2 cellular contexts compared by ENCODE assay signal in the genomic region with DNA sequence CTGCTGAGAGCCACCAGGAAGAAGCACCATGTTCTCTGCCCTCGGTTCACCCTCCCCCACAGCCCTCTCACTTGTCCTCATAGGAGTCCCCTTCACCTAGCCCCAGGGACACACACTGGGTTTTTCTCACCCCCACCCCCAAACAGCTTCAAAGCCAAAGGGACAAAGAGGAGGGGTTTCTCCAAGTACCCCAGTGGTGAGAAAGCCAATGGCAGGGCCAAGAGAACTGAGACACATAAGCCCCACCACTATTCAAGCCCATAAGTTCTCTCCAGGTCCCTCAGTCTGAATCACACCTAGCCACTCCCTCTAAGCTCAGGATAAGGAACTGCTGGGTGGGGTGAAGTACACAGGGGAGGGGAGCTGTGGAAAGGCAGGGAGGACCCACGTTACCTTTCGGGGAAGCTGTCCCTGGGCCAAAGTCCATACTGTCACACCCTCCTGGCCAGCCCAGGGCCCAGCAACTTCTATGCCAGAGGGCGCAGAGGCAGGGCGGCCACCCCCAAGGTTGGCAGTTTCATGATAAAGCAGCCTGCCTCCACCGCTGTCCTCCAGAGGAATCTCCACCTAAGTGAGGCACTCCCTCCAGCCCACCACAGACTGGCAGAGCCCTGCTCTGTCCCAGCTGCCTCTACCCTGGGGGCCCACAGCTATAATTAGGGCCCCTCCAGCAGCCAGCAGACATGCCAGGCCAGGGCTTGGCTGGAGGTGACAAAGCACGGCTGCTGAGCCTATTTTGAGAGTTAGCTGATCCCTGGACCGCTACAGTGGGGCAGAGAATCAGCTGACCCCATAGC.
TF ChIP-seq lines count a peak whose summit lies in the region.

No MANE protein-coding gene starts in this region.

TF ChIP-seq in liver, 16 proteins besides CTCF, POLR2A, EP300 and RAD21:
- TF ChIP-seq RXRA (IDR thresholded peaks at IDR 0.05) = peak; percentile 34 to 44
- TF ChIP-seq, protein P1, sequence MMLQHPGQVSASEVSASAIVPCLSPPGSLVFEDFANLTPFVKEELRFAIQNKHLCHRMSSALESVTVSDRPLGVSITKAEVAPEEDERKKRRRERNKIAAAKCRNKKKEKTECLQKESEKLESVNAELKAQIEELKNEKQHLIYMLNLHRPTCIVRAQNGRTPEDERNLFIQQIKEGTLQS (IDR thresholded peaks at IDR 0.05) = no peak
- peak; percentile 61 for TF ChIP-seq HNF4G (IDR thresholded peaks at IDR 0.05)
- TF ChIP-seq FOXA1 (IDR thresholded peaks at IDR 0.05) = no peak
- no peak for TF ChIP-seq JUND (IDR thresholded peaks at IDR 0.05)
- TF ChIP-seq, protein P2, sequence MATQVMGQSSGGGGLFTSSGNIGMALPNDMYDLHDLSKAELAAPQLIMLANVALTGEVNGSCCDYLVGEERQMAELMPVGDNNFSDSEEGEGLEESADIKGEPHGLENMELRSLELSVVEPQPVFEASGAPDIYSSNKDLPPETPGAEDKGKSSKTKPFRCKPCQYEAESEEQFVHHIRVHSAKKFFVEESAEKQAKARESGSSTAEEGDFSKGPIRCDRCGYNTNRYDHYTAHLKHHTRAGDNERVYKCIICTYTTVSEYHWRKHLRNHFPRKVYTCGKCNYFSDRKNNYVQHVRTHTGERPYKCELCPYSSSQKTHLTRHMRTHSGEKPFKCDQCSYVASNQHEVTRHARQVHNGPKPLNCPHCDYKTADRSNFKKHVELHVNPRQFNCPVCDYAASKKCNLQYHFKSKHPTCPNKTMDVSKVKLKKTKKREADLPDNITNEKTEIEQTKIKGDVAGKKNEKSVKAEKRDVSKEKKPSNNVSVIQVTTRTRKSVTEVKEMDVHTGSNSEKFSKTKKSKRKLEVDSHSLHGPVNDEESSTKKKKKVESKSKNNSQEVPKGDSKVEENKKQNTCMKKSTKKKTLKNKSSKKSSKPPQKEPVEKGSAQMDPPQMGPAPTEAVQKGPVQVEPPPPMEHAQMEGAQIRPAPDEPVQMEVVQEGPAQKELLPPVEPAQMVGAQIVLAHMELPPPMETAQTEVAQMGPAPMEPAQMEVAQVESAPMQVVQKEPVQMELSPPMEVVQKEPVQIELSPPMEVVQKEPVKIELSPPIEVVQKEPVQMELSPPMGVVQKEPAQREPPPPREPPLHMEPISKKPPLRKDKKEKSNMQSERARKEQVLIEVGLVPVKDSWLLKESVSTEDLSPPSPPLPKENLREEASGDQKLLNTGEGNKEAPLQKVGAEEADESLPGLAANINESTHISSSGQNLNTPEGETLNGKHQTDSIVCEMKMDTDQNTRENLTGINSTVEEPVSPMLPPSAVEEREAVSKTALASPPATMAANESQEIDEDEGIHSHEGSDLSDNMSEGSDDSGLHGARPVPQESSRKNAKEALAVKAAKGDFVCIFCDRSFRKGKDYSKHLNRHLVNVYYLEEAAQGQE (IDR thresholded peaks at IDR 0.05) = no peak
- no peak for TF ChIP-seq EGR1 (IDR thresholded peaks at IDR 0.05; ENCODE audit: low read depth in 2 of 2)
- TF ChIP-seq, protein P3, sequence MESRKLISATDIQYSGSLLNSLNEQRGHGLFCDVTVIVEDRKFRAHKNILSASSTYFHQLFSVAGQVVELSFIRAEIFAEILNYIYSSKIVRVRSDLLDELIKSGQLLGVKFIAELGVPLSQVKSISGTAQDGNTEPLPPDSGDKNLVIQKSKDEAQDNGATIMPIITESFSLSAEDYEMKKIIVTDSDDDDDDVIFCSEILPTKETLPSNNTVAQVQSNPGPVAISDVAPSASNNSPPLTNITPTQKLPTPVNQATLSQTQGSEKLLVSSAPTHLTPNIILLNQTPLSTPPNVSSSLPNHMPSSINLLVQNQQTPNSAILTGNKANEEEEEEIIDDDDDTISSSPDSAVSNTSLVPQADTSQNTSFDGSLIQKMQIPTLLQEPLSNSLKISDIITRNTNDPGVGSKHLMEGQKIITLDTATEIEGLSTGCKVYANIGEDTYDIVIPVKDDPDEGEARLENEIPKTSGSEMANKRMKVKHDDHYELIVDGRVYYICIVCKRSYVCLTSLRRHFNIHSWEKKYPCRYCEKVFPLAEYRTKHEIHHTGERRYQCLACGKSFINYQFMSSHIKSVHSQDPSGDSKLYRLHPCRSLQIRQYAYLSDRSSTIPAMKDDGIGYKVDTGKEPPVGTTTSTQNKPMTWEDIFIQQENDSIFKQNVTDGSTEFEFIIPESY (IDR thresholded peaks at IDR 0.05) = no peak
- peak; percentile 72 to 82 for TF ChIP-seq HNF4A (conservative IDR thresholded peaks at IDR 0.05)
- TF ChIP-seq GABPA (IDR thresholded peaks at IDR 0.05 in 1 of 2, conservative IDR thresholded peaks at IDR 0.05 in 1 of 2) = no peak
- no peak for TF ChIP-seq TAF1 (conservative IDR thresholded peaks at IDR 0.05)
- TF ChIP-seq SP1 (IDR thresholded peaks at IDR 0.05) = peak; percentile 76
- TF ChIP-seq NR2F2 (IDR thresholded peaks at IDR 0.05) = no peak
- TF ChIP-seq YY1 (IDR thresholded peaks at IDR 0.05) = no peak

TF ChIP-seq in HepG2, 621 proteins besides CTCF, POLR2A, EP300 and RAD21:
- no peak for TF ChIP-seq ZNF83 (CRISPR knock-in tag; IDR thresholded peaks at IDR 0.05; ENCODE audit: borderline replicate concordance)
